In the genomic region with DNA sequence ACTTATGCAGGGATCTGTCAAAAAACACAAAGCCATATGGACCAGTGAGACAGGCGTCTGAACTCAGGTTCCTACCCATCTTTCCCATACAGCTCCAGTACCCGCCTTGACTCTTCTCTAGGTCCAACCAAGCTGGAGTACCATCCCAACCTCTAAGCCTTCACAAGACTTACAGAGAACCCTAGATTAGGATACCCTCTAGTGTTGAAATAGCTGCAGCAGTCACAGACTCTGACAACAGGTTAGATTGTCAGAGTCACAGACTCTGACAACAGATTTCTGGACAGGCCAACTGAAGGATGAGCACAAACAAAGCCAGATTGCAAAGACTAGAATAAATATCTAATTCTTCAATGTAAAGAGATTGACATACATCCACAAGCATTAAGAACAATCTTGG, we compare ENCODE assay signal across 1 cellular context.
TF ChIP-seq lines count a peak whose summit lies in the region.

No MANE protein-coding gene starts in this region.

TF ChIP-seq in IMR-90, 13 proteins besides CTCF, POLR2A, EP300 and RAD21 (continued from another document):
- TF ChIP-seq, protein P1, sequence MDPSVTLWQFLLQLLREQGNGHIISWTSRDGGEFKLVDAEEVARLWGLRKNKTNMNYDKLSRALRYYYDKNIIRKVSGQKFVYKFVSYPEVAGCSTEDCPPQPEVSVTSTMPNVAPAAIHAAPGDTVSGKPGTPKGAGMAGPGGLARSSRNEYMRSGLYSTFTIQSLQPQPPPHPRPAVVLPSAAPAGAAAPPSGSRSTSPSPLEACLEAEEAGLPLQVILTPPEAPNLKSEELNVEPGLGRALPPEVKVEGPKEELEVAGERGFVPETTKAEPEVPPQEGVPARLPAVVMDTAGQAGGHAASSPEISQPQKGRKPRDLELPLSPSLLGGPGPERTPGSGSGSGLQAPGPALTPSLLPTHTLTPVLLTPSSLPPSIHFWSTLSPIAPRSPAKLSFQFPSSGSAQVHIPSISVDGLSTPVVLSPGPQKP (IDR thresholded peaks at IDR 0.05; ENCODE audit: borderline replicate concordance, low read depth, low read length), result no peak
- TF ChIP-seq CEBPB (IDR thresholded peaks at IDR 0.05; ENCODE audit: low read depth, low read length) (no peak), BHLHE40 (IDR thresholded peaks at IDR 0.05; ENCODE audit: low read depth, low read length) (no peak)
